ENCODE assay signal across 12 cellular contexts in the genomic region with DNA sequence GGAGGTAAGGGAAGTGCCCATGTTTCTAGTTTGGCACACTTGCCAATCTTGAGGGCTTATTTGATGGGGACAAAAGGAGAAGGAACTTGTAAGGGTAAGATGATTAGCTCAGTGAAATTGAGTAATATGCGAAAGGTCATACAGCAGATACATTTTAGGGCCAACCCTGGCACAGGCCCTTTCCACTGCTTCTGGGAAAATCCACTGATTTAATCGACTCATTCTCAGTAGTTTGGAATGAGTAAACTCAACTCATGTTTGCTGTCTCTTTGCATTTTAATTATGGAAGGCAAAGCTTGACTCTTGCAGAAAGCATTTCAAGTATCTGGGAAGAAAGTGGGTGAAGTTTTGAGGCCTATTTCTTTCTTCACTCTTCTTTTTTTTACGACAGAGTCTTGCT. TPM values are rescaled to one million over a fixed set of nuclear protein-coding genes. Genes with fewer than 3 reads are reported as not detected.
DNase-seq lines count a peak whose midpoint lies in the region; ATAC-seq and TF ChIP-seq lines count a peak whose summit lies in the region.
"Had no signal": no experiment of that assay in that cellular context is flagged by ENCODE, and none has a peak within 500 bp of the region (broad histone marks: within the 10 kb centered on the region; RNA-seq: fewer than 3 reads in every experiment).

No MANE protein-coding gene starts in this region.

- H4K91ac ChIP-seq in IMR-90 (ENCODE audit: insufficient read depth, low read depth, low read length): peak overlapping the region; percentile 92

- in situ Hi-C loops in IMR-90 (cut with MboI; ENCODE audit: low sequenced_read_pairs): no loop called here

- dilution Hi-C loops in IMR-90 (cut with HindIII; ENCODE audit: low sequenced_read_pairs, unreplicated experiment): no loop called here

- H4K8ac ChIP-seq in IMR-90 (ENCODE audit: low read depth in 2 of 2, low read length in 2 of 2) (peak overlapping the region; percentile 9 to 73; a peak in 3 of 4 replicates), mesendoderm (ENCODE audit: low read depth, low read length) (no peak overlapping the region)

- WGBS in IMR-90 (ENCODE audit: extremely low coverage in 2 of 2, insufficient read length in 1 of 2), 2 experiments: no CpG with 5 or more reads among the region's 3 CpGs
- WGBS in mesendoderm (ENCODE audit: extremely low coverage, insufficient coverage, low lambda C conversion rate): no CpG with 5 or more reads among the region's 3 CpGs

- H3K23ac ChIP-seq in IMR-90 (ENCODE audit: low read depth, low read length): peak overlapping the region; percentile 77
- H3K23ac ChIP-seq in mesendoderm (ENCODE audit: low read length): peak overlapping the region; percentile 66

- H3K9me1 ChIP-seq in IMR-90 (ENCODE audit: insufficient read depth, low read length): peaks cover 10% of the 10 kb centered on the region

- H3K9me3 ChIP-seq in IMR-90 (ENCODE audit: control insufficient read depth, insufficient read depth, low read length): no peaks in the 10 kb centered on the region
- H3K9me3 ChIP-seq: SJCRH30 had no signal

- no peak overlapping the region for H3K4me3 ChIP-seq in AG09309 (ENCODE audit: control insufficient read depth, low read depth, low read length)
- H3K4me3 ChIP-seq in IMR-90 (ENCODE audit: insufficient read depth, low read depth, low read length): no peak overlapping the region
- H3K4me3 ChIP-seq in mesendoderm (ENCODE audit: low read length): no peak overlapping the region
- H3K4me3 ChIP-seq: SJCRH30 had no signal

- H3K56ac ChIP-seq in IMR-90 (ENCODE audit: extremely low read depth, insufficient read depth, low read length): peak overlapping the region; percentile 49
- H3K56ac ChIP-seq in mesendoderm (ENCODE audit: low read length): no peak overlapping the region

- peaks cover 9% of the 10 kb centered on the region for H4K20me1 ChIP-seq in IMR-90 (ENCODE audit: insufficient read depth, low read length)

- peak; percentile 86 for DNase-seq in AG09309 (ENCODE audit: low read depth)
- DNase-seq in IMR-90: peak; percentile 93
- peak; percentile 85 for DNase-seq in astrocyte of the hippocampus (ENCODE audit: low read depth, low spot score)
- peak; percentile 50 for DNase-seq in mesendoderm
- no peak for DNase-seq in NCI-H1092 (lab: John Stamatoyannopoulos, UW)
- DNase-seq in HUDEP-2 (lab: John Stamatoyannopoulos, UW; ENCODE audit: unreplicated experiment in 76 of 76): no peak
- DNase-seq: amygdala, KG1, kidney glomerular epithelial cell, SJCRH30 had no signal

- peak overlapping the region; percentile 12 for H2AK9ac ChIP-seq in IMR-90 (replicated peaks; ENCODE audit: low read depth, low read length, poor library complexity)

- H3K4me1 ChIP-seq in IMR-90 (ENCODE audit: control insufficient read depth, insufficient read depth, low read length) (peaks cover 13% of the 10 kb centered on the region), mesendoderm (ENCODE audit: control insufficient read depth, low read depth, low read length) (peaks cover 2% of the 10 kb centered on the region)
- H3K4me1 ChIP-seq: SJCRH30 had no signal

- CTCF ChIA-PET in IMR-90 (lab: Yijun Ruan, JAX): interaction anchor here (0.8 to 1.2 kb wide), 2 partner anchors 10 to 92 kb away, joined by 3 read pairs; no protein-coding TSS in a partner anchor

- TF ChIP-seq CTCF in AG09309 (IDR thresholded peaks at IDR 0.05; ENCODE audit: control insufficient read depth, insufficient read depth, low read depth, low read length, missing control alignments) (no peak), IMR-90 (conservative IDR thresholded peaks at IDR 0.05; ENCODE audit: low read depth, low read length) (no peak)

- H2AK5ac ChIP-seq in IMR-90 (ENCODE audit: low read depth, low read length): peak overlapping the region; percentile 94
- H2AK5ac ChIP-seq in mesendoderm (ENCODE audit: low read length): no peak overlapping the region

- peak overlapping the region; percentile 91 for H2BK20ac ChIP-seq in IMR-90 (ENCODE audit: low read depth, low read length)

- TF ChIP-seq POLR2A in IMR-90 (IDR thresholded peaks at IDR 0.05; ENCODE audit: low read depth, low read length): no peak

- peak; percentile 96 for ATAC-seq in IMR-90 (ENCODE audit: low read depth)
- no peak for ATAC-seq in HG03108 (IDR thresholded peaks at IDR 0.05; ENCODE audit: unreplicated experiment)
- ATAC-seq in HG03025 (IDR thresholded peaks at IDR 0.05; ENCODE audit: low FRiP score, unreplicated experiment): no peak

- H3K36me3 ChIP-seq in IMR-90 (ENCODE audit: control insufficient read depth, insufficient read depth, low read length) (no peaks in the 10 kb centered on the region), mesendoderm (ENCODE audit: control insufficient read depth, insufficient read depth, low read length) (no peaks in the 10 kb centered on the region)

- intact Hi-C loops in IMR-90 (cut with micrococcal nuclease): loop anchor here (2.0 kb wide), 1 partner anchor 49 kb away; a partner anchor contains a TSS

- peak overlapping the region; percentile 97 for H2BK5ac ChIP-seq in IMR-90 (ENCODE audit: low read depth, low read length, poor library complexity, severe bottlenecking)
- no peak overlapping the region for H2BK5ac ChIP-seq in mesendoderm (ENCODE audit: low read length)

- peak overlapping the region; percentile 53 for H3K14ac ChIP-seq in IMR-90 (replicated peaks; ENCODE audit: low read depth, low read length)

- H2BK120ac ChIP-seq in IMR-90 (ENCODE audit: low read depth, low read length): peak overlapping the region; percentile 96
- no peak overlapping the region for H2BK120ac ChIP-seq in mesendoderm (ENCODE audit: low read depth, low read length)

- H3K4me2 ChIP-seq in IMR-90 (ENCODE audit: low read depth, low read length): peak overlapping the region; percentile 55
- H3K4me2 ChIP-seq in mesendoderm (ENCODE audit: low read length): no peak overlapping the region

- TF ChIP-seq RAD21 in IMR-90 (IDR thresholded peaks at IDR 0.05; ENCODE audit: low read length): no peak

- peaks cover 6% of the 10 kb centered on the region for H3K79me2 ChIP-seq in mesendoderm (ENCODE audit: control insufficient read depth, insufficient read depth, low read length)

- no peaks in the 10 kb centered on the region for H3K27me3 ChIP-seq in IMR-90 (ENCODE audit: control insufficient read depth, insufficient read depth, low read length)
- H3K27me3 ChIP-seq in mesendoderm (ENCODE audit: insufficient read depth, low read length, poor library complexity): no peaks in the 10 kb centered on the region
- H3K27me3 ChIP-seq: SJCRH30 had no signal

- H3K79me1 ChIP-seq in IMR-90 (ENCODE audit: low read depth in 1 of 2, low read length in 2 of 2): peaks cover 33 to 71% of the 10 kb centered on the region in 2 experiments
- peaks cover 15% of the 10 kb centered on the region for H3K79me1 ChIP-seq in mesendoderm (ENCODE audit: low read length)

- H2AFZ ChIP-seq in IMR-90 (replicated peaks; ENCODE audit: low read length, poor library complexity): no peak overlapping the region

- H4K5ac ChIP-seq in IMR-90 (ENCODE audit: low read depth, low read length): peak overlapping the region; percentile 71; the same call in 1 of the 2 replicates
- H4K5ac ChIP-seq in mesendoderm (ENCODE audit: low read length): no peak overlapping the region

- H3K9ac ChIP-seq in IMR-90 (ENCODE audit: low read depth, low read length) (peak overlapping the region; percentile 5; the same call in 1 of the 2 replicates), mesendoderm (ENCODE audit: low read length) (no peak overlapping the region)

- peak overlapping the region; percentile 86 for H3K27ac ChIP-seq in IMR-90 (ENCODE audit: insufficient read depth, low read length)
- no peak overlapping the region for H3K27ac ChIP-seq in mesendoderm (ENCODE audit: low read depth, low read length)
- H3K27ac ChIP-seq: SJCRH30 had no signal

- no TSS peak for BruUV-seq in IMR-90 (replicated peaks; lab: Mats Ljungman, UMichigan)

- H3K4ac ChIP-seq in IMR-90 (ENCODE audit: low read depth, low read length) (peak overlapping the region; percentile 87), mesendoderm (ENCODE audit: low read depth, low read length) (no peak overlapping the region)

- POLR2A ChIA-PET in IMR-90 (lab: Charles Lee; ENCODE audit: unreplicated experiment): interaction anchor here (1.0 kb wide), 1 partner anchor 49 kb away, joined by 3 read pairs; a partner anchor contains a TSS

- H3K18ac ChIP-seq in IMR-90 (ENCODE audit: low read depth, low read length) (peak overlapping the region; percentile 80), mesendoderm (ENCODE audit: low read length) (no peak overlapping the region)

- peak overlapping the region; percentile 69; the same call in 2 of the 3 replicates for H2BK15ac ChIP-seq in IMR-90 (ENCODE audit: low read depth, low read length)
- no peak overlapping the region for H2BK15ac ChIP-seq in mesendoderm (replicated peaks; ENCODE audit: low read depth)

TF ChIP-seq in IMR-90, 13 proteins besides CTCF, POLR2A, EP300 and RAD21 (continues in another document):
- TF ChIP-seq CEBPB (IDR thresholded peaks at IDR 0.05; ENCODE audit: low read depth, low read length): no peak
- no peak for TF ChIP-seq RFX5 (IDR thresholded peaks at IDR 0.05; ENCODE audit: low read depth, low read length)
- TF ChIP-seq, protein P1, sequence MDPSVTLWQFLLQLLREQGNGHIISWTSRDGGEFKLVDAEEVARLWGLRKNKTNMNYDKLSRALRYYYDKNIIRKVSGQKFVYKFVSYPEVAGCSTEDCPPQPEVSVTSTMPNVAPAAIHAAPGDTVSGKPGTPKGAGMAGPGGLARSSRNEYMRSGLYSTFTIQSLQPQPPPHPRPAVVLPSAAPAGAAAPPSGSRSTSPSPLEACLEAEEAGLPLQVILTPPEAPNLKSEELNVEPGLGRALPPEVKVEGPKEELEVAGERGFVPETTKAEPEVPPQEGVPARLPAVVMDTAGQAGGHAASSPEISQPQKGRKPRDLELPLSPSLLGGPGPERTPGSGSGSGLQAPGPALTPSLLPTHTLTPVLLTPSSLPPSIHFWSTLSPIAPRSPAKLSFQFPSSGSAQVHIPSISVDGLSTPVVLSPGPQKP (IDR thresholded peaks at IDR 0.05; ENCODE audit: borderline replicate concordance, low read depth, low read length): no peak
- TF ChIP-seq SMC3 (IDR thresholded peaks at IDR 0.05; ENCODE audit: low read depth, low read length): no peak
- no peak for TF ChIP-seq NFE2L2 (IDR thresholded peaks at IDR 0.05; ENCODE audit: low read depth, low read length)
- TF ChIP-seq MXI1 (IDR thresholded peaks at IDR 0.05; ENCODE audit: borderline replicate concordance, low read depth, low read length): no peak

RNA-seq across cellular contexts. Expression of a gene that starts 20.0 kb away (rescaled TPM):
- 22.0 and 30.3 TPM in 2 replicates for total RNA-seq in IMR-90 (2012; rRNA removed)
- polyA plus RNA-seq in IMR-90 (2012; rRNA removed): 22.5 and 23.6 TPM in 2 replicates
- polyA plus RNA-seq in IMR-90 (2012; cell fraction: cytosol; rRNA removed): 19.8 and 29.5 TPM in 2 replicates
- 13.4 and 14.4 TPM in 2 replicates for polyA plus RNA-seq in IMR-90 (2012; cell fraction: nucleus; rRNA removed; ENCODE audit: low replicate concordance)
- polyA plus RNA-seq in mesendoderm (2013, experiment 1 of 2): 40.1 TPM
- polyA plus RNA-seq in mesendoderm (2013, experiment 2 of 2): 37.7 TPM

RNA-seq across cellular contexts. Expression of a gene that starts 49.8 kb away (rescaled TPM):
- total RNA-seq in IMR-90 (2012; rRNA removed): 166 and 280 TPM in 2 replicates
- polyA plus RNA-seq in IMR-90 (2012; rRNA removed): 74.3 and 106 TPM in 2 replicates
- 15.4 and 18.4 TPM in 2 replicates for polyA plus RNA-seq in IMR-90 (2012; cell fraction: cytosol; rRNA removed)
- 124 and 726 TPM in 2 replicates for polyA plus RNA-seq in IMR-90 (2012; cell fraction: nucleus; rRNA removed; ENCODE audit: low replicate concordance)
- polyA plus RNA-seq in mesendoderm (2013, experiment 1 of 2): 170 TPM
- polyA plus RNA-seq in mesendoderm (2013, experiment 2 of 2): 173 TPM

Comparison
In these comparisons a context has a peak if more than half of its experiments do, and no peak if none do; other contexts are left out.
1. DNase-seq: peak in AG09309 (single experiment), IMR-90 (single experiment), astrocyte of the hippocampus (single experiment) and mesendoderm (single experiment); none in NCI-H1092 (single experiment) and HUDEP-2 (0 of 76).